In genomic region chr7:147376152-147376551, GRCh38 we compare ENCODE assay signal across 24 cellular contexts.
"Had no signal": no experiment of that assay in that cellular context is flagged by ENCODE, and none has a peak within 500 bp of the region (broad histone marks: within the 10 kb centered on the region; RNA-seq: fewer than 3 reads in every experiment).

No MANE protein-coding gene starts in this region.

- H3K4me1 ChIP-seq: SJSA1 had no signal

- ATAC-seq: HepG2 had no signal

- H3K27ac ChIP-seq: KMS-11, SJSA1, SK-N-MC had no signal

- H3K27me3 ChIP-seq: SJSA1 had no signal

- H3K4me3 ChIP-seq: SJSA1, SK-N-MC had no signal

- H3K9me3 ChIP-seq: SJSA1 had no signal

- H3K36me3 ChIP-seq: SJSA1 had no signal

- DNase-seq: IMR-90; MV-4-11; NCI-H1048; NCI-H1105; NCI-H1417; NCI-H1436 treated with DMSO at 0.1 percent for 48 hours; NCI-H1694; NCI-H187 treated with DMSO at 0.1 percent for 48 hours; NCI-H2029 treated with DMSO at 0.1 percent for 48 hours; NCI-H2107; NCI-H226; NCI-H446; NCI-H510A; NCI-H524 treated with DMSO at 0.1 percent for 48 hours; NCI-H69; NCI-H774; NK-92 treated with Interleukin-12 subunit alpha and Interleukin-12 subunit beta, amount 100 ng/mL, for 24 hours; Right ventricle myocardium superior; RPMI8226; SIG-M5 had no signal
